7 cellular contexts compared by ENCODE assay signal in genomic region chrX:8730812-8731578, GRCh38. TPM values are rescaled to one million over a fixed set of nuclear protein-coding genes. Genes with fewer than 3 reads are reported as not detected.
DNase-seq lines count a peak whose midpoint lies in the region; ATAC-seq, FAIRE-seq and TF ChIP-seq lines count a peak whose summit lies in the region.

No MANE protein-coding gene starts in this region.

- 1 to 3% (median 2%) methylated on average over 55 to 70 of the region's 70 CpGs for WGBS in stomach, 5 donors

- peaks cover 46% of the 10 kb centered on the region for H3K4me1 ChIP-seq in HUES48 (ENCODE audit: control insufficient read depth, insufficient read depth, low read length)
- H3K4me1 ChIP-seq in stomach: peaks cover 0 to 29% (median 24%) of the 10 kb centered on the region in 4 donors

- H3K4me3 ChIP-seq in HUES48 (ENCODE audit: low read depth, low read length) (peak overlapping the region; percentile 87), bronchial epithelial cell (ENCODE audit: low read depth, low read length) (peak overlapping the region; percentile 43), stomach (peak overlapping the region; percentile 42 to 62 (median 52))

- H3K9ac ChIP-seq in HUES48 (ENCODE audit: low read depth, low read length): peak overlapping the region; percentile 67

- peaks cover 49% of the 10 kb centered on the region for H3K27me3 ChIP-seq in HUES48 (ENCODE audit: control insufficient read depth, insufficient read depth, low read length)
- no peaks in the 10 kb centered on the region for H3K27me3 ChIP-seq in bronchial epithelial cell (ENCODE audit: control insufficient read depth, insufficient read depth, low read length)
- H3K27me3 ChIP-seq in stomach: peaks cover 4 to 43% (median 27%) of the 10 kb centered on the region in 3 donors

- H3K36me3 ChIP-seq in HUES48 (ENCODE audit: control insufficient read depth, insufficient read depth, low read length): peaks cover 25% of the 10 kb centered on the region
- H3K36me3 ChIP-seq in bronchial epithelial cell (ENCODE audit: control insufficient read depth, insufficient read depth, low read length): no peaks in the 10 kb centered on the region
- no peaks in the 10 kb centered on the region for H3K36me3 ChIP-seq in stomach

- no peak for TF ChIP-seq POLR2A in stomach (IDR thresholded peaks at IDR 0.05)

- TF ChIP-seq EP300 in stomach (IDR thresholded peaks at IDR 0.05): no peak

- no peak for ATAC-seq in HG02610 (IDR thresholded peaks at IDR 0.05; ENCODE audit: unreplicated experiment)
- ATAC-seq in HG03432 (IDR thresholded peaks at IDR 0.05; ENCODE audit: unreplicated experiment): no peak

- no peak for FAIRE-seq in bronchial epithelial cell (lab: Jason Lieb, UNC)

- no peak for DNase-seq in bronchial epithelial cell (ENCODE audit: low read depth)
- peak; percentile 52 for DNase-seq in left kidney (ENCODE audit: low read depth, low spot score)
- DNase-seq in stomach: no peak
- DNase-seq in LoVo (ENCODE audit: low spot score): no peak

- H3K27ac ChIP-seq in HUES48 (ENCODE audit: low read depth, low read length) (no peak overlapping the region), stomach (no peak overlapping the region)

- TF ChIP-seq CTCF in bronchial epithelial cell (IDR thresholded peaks at IDR 0.05; ENCODE audit: insufficient read depth, low read length, severe bottlenecking) (no peak), stomach (IDR thresholded peaks at IDR 0.05) (no peak)

- no peaks in the 10 kb centered on the region for H3K9me3 ChIP-seq in HUES48 (ENCODE audit: control insufficient read depth, insufficient read depth, low read length)
- H3K9me3 ChIP-seq in stomach: no peaks in the 10 kb centered on the region

- intact Hi-C loops in stomach (cut with DNase I; ENCODE audit: low total_unique reads): no loop called here

RNA-seq across cellular contexts. Expression of gene ANOS1, which starts 0.9 kb away (rescaled TPM):
- total RNA-seq in bronchial epithelial cell (0.26 and 0.38 TPM in 2 replicates), stomach (10 to 100 TPM in 1 of 5 donors, 1 to 10 TPM in 2, not detected in 2; 1.8 to 10.8 (median 2.0) TPM)
- 1 to 10 TPM in 1 of 3 donors, under 1 TPM in 1, not detected in 1; 0.12 to 1.3 TPM for polyA plus RNA-seq in stomach
